ENCODE assay signal across 28 cellular contexts in genomic region chr10:85225311-85225710, GRCh38.
"Had no signal": no experiment of that assay in that cellular context is flagged by ENCODE, and none has a peak within 500 bp of the region (broad histone marks: within the 10 kb centered on the region; RNA-seq: fewer than 3 reads in every experiment).

No MANE protein-coding gene starts in this region.

- H3K4me3 ChIP-seq: adrenal gland, body of pancreas, esophagus squamous epithelium, gastroesophageal sphincter had no signal

- H3K36me3 ChIP-seq: adrenal gland, esophagus squamous epithelium, gastroesophageal sphincter had no signal

- H3K27me3 ChIP-seq: adrenal gland, body of pancreas, esophagus squamous epithelium, gastroesophageal sphincter had no signal

- H3K9me3 ChIP-seq: adrenal gland, body of pancreas, esophagus squamous epithelium, gastroesophageal sphincter had no signal

- DNase-seq: activated CD4-positive, alpha-beta memory T cell treated with anti-CD3 and anti-CD28 coated beads for 36 hours; activated CD4-positive, alpha-beta T cell treated with anti-CD3 and anti-CD28 coated beads for 1 hour; activated CD4-positive, alpha-beta T cell treated with anti-CD3 and anti-CD28 coated beads for 4 hours; activated CD4-positive, alpha-beta T cell treated with anti-CD3 and anti-CD28 coated beads, Interleukin-2, amount 50 U/mL, for 1 hour; activated CD8-positive, alpha-beta memory T cell treated with anti-CD3 and anti-CD28 coated beads, Interleukin-2, amount 10 ng/mL, durations not matched to agents 7 days and 5 days; activated CD8-positive, alpha-beta memory T cell treated with anti-CD3 and anti-CD28 coated beads, Interleukin-2, amount 50 U/mL, for 4 hours; activated CD8-positive, alpha-beta T cell treated with anti-CD3 and anti-CD28 coated beads, Interleukin-2, amount 10 ng/mL, durations not matched to agents 7 days and 5 days; activated effector memory CD4-positive, alpha-beta T cell treated with anti-CD3 and anti-CD28 coated beads, Interleukin-2, amount 50 U/mL, for 16 hours; activated naive CD4-positive, alpha-beta T cell treated with anti-CD3 and anti-CD28 coated beads for 36 hours; activated naive CD8-positive, alpha-beta T cell treated with anti-CD3 and anti-CD28 coated beads for 36 hours; activated naive CD8-positive, alpha-beta T cell treated with anti-CD3 and anti-CD28 coated beads, Interleukin-2, amount 50 U/mL, for 24 hours; activated T-cell treated with anti-CD3 and anti-CD28 coated beads, Interleukin-2, amount 50 U/mL, for 1 hour; activated T-cell treated with anti-CD3 and anti-CD28 coated beads, Interleukin-2, amount 50 U/mL, for 48 hours; adrenal gland; amygdala; aorta; body of pancreas; caudate nucleus; cortex of kidney; dermis blood vessel endothelial cell; effector CD8-positive, alpha-beta T cell; esophagus squamous epithelium; foreskin melanocyte; head of caudate nucleus; hippocampal formation; T-helper 2 cell had no signal

- H3K27ac ChIP-seq: adrenal gland, body of pancreas, epithelial cell of prostate, esophagus squamous epithelium, gastroesophageal sphincter had no signal
